In the genomic region with DNA sequence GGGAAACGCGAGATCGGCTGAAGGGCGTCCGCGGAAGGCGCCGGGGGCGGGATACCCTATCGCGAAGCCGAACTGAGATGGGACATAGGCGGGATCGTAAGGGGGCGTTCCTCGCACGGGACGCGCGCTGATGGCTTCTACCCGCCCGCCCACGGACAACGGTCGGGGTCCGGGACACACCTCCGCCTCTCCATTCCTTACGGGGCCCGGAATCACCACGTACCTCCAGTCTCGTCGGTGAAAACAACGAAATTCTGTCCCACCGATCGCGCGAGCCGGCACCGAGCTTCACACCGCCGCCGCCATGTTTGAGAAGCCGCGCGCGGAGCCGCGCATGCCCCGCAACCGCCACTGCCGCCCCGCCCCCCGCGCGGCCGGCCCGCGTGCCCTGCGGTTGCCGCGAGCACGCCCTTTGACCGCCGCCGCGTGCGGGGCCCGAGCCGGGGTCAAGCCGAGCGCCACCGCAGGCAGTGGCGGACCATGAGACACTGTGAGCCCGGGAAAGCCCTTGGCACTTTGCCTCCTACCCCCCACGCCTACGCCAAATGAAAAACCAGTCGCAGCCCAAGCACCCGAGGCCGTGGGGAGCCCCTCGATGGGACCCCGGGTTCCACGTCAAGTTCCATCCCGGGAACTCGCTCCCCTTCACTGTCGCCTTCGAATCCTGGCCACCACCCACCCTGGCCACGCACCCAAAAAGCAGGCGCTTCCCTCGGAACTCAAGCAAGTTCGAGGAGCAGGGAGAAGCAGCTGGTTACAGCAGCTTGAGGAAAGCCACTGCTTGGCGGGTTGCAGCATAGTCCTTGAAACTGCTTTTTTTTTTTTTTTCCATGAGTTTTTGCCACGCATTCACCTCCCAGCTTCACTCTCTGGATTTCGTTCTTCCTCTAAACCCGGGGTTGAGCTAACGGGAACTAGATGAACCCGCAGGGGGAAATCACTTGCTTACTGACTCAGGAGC, we compare ENCODE assay signal across 1 cellular context.
TF ChIP-seq lines count a peak whose summit lies in the region.

A gene (minus strand): TSS at position 320 of the 961 bp plus-strand sequence. CDS start 20,617 bp downstream, outside the sequence.

TF ChIP-seq in HepG2, 621 proteins besides CTCF, POLR2A, EP300 and RAD21 (continued from another document and continues in another):
- TF ChIP-seq CENPT (CRISPR knock-in tag; IDR thresholded peaks at IDR 0.05; ENCODE audit: low read depth) (no peak), SCMH1 (CRISPR knock-in tag; IDR thresholded peaks at IDR 0.05; ENCODE audit: borderline replicate concordance) (no peak), HNRNPH1 (optimal IDR thresholded peaks at IDR 0.05; ENCODE audit: low read depth, low read length) (no peak), GATA4 (IDR thresholded peaks at IDR 0.05; ENCODE audit: borderline replicate concordance, low read depth) (no peak), PRMT3 (CRISPR knock-in tag; IDR thresholded peaks at IDR 0.05; ENCODE audit: borderline replicate concordance, low read depth) (peak; percentile 49; the same call in 1 of the 2 replicates), KLF15 (CRISPR knock-in tag; IDR thresholded peaks at IDR 0.05; ENCODE audit: borderline replicate concordance) (no peak), DMAP1 (CRISPR knock-in tag; IDR thresholded peaks at IDR 0.05) (no peak), PAF1 (CRISPR knock-in tag; IDR thresholded peaks at IDR 0.05) (no peak), SMARCC2 (IDR thresholded peaks at IDR 0.05) (no peak), ZNF724P (CRISPR knock-in tag; IDR thresholded peaks at IDR 0.05; ENCODE audit: borderline replicate concordance) (peak; percentile 29; the same call in 1 of the 2 replicates), ZNF891 (CRISPR knock-in tag; IDR thresholded peaks at IDR 0.05) (no peak), ZNF432 (CRISPR knock-in tag; IDR thresholded peaks at IDR 0.05; ENCODE audit: borderline replicate concordance) (no peak), ZNF569 (CRISPR knock-in tag; IDR thresholded peaks at IDR 0.05; ENCODE audit: borderline replicate concordance) (no peak), PHF21A (CRISPR knock-in tag; IDR thresholded peaks at IDR 0.05) (no peak), MAFF (IDR thresholded peaks at IDR 0.05; ENCODE audit: low read depth, low read length) (no peak), ZBTB1 (CRISPR knock-in tag; IDR thresholded peaks at IDR 0.05; ENCODE audit: borderline replicate concordance) (0 out of 2 replicates have a peak, but pooled peaks have one; percentile 61), ZNF33B (CRISPR knock-in tag; IDR thresholded peaks at IDR 0.05) (no peak), CBX1 (IDR thresholded peaks at IDR 0.05; ENCODE audit: low read depth) (no peak), SAP130 (CRISPR knock-in tag; IDR thresholded peaks at IDR 0.05; ENCODE audit: low read depth) (peak; percentile 6; the same call in 1 of the 2 replicates), ZNF841 (CRISPR knock-in tag; IDR thresholded peaks at IDR 0.05; ENCODE audit: borderline replicate concordance) (peak; percentile 56; the same call in 1 of the 2 replicates), ZNF564 (CRISPR knock-in tag; IDR thresholded peaks at IDR 0.05) (peak; percentile 54; the same call in 1 of the 2 replicates), FOXO1 (CRISPR knock-in tag; IDR thresholded peaks at IDR 0.05) (no peak), MTF1 (CRISPR knock-in tag; IDR thresholded peaks at IDR 0.05) (no peak), ZNF343 (CRISPR knock-in tag; IDR thresholded peaks at IDR 0.05) (0 out of 2 replicates have a peak, but pooled peaks have one; percentile 47), YEATS4 (CRISPR knock-in tag; IDR thresholded peaks at IDR 0.05; ENCODE audit: borderline replicate concordance) (peak; percentile 53; the same call in 1 of the 2 replicates), JUN (CRISPR knock-in tag; IDR thresholded peaks at IDR 0.05) (no peak), ZNF510 (CRISPR knock-in tag; IDR thresholded peaks at IDR 0.05; ENCODE audit: low read depth) (no peak), NFKBIZ (CRISPR knock-in tag; IDR thresholded peaks at IDR 0.05) (no peak), XBP1 (CRISPR knock-in tag; IDR thresholded peaks at IDR 0.05) (no peak), NR2F6 (IDR thresholded peaks at IDR 0.05) (no peak), NR2F6 (CRISPR knock-in tag; IDR thresholded peaks at IDR 0.05) (0 out of 2 replicates have a peak, but pooled peaks have one; percentile 36), MAFG (CRISPR knock-in tag; IDR thresholded peaks at IDR 0.05) (no peak), AKAP8 (CRISPR knock-in tag; IDR thresholded peaks at IDR 0.05) (no peak), ZNF234 (CRISPR knock-in tag; conservative IDR thresholded peaks at IDR 0.05) (0 out of 2 replicates have a peak, but pooled peaks have one; percentile 12), ZNF775 (CRISPR knock-in tag; IDR thresholded peaks at IDR 0.05; ENCODE audit: borderline replicate concordance) (no peak), ZFP62 (CRISPR knock-in tag; IDR thresholded peaks at IDR 0.05) (no peak), IKZF4 (CRISPR knock-in tag; IDR thresholded peaks at IDR 0.05; ENCODE audit: borderline replicate concordance, low read depth, not compliant biosample characterization) (no peak)
- TF ChIP-seq, protein P1, sequence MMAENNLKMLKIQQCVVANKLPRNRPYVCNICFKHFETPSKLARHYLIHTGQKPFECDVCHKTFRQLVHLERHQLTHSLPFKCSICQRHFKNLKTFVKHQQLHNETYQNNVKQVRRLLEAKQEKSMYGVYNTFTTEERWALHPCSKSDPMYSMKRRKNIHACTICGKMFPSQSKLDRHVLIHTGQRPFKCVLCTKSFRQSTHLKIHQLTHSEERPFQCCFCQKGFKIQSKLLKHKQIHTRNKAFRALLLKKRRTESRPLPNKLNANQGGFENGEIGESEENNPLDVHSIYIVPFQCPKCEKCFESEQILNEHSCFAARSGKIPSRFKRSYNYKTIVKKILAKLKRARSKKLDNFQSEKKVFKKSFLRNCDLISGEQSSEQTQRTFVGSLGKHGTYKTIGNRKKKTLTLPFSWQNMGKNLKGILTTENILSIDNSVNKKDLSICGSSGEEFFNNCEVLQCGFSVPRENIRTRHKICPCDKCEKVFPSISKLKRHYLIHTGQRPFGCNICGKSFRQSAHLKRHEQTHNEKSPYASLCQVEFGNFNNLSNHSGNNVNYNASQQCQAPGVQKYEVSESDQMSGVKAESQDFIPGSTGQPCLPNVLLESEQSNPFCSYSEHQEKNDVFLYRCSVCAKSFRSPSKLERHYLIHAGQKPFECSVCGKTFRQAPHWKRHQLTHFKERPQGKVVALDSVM (CRISPR knock-in tag; IDR thresholded peaks at IDR 0.05): 0 out of 2 replicates have a peak, but pooled peaks have one; percentile 16
- TF ChIP-seq, protein P2, sequence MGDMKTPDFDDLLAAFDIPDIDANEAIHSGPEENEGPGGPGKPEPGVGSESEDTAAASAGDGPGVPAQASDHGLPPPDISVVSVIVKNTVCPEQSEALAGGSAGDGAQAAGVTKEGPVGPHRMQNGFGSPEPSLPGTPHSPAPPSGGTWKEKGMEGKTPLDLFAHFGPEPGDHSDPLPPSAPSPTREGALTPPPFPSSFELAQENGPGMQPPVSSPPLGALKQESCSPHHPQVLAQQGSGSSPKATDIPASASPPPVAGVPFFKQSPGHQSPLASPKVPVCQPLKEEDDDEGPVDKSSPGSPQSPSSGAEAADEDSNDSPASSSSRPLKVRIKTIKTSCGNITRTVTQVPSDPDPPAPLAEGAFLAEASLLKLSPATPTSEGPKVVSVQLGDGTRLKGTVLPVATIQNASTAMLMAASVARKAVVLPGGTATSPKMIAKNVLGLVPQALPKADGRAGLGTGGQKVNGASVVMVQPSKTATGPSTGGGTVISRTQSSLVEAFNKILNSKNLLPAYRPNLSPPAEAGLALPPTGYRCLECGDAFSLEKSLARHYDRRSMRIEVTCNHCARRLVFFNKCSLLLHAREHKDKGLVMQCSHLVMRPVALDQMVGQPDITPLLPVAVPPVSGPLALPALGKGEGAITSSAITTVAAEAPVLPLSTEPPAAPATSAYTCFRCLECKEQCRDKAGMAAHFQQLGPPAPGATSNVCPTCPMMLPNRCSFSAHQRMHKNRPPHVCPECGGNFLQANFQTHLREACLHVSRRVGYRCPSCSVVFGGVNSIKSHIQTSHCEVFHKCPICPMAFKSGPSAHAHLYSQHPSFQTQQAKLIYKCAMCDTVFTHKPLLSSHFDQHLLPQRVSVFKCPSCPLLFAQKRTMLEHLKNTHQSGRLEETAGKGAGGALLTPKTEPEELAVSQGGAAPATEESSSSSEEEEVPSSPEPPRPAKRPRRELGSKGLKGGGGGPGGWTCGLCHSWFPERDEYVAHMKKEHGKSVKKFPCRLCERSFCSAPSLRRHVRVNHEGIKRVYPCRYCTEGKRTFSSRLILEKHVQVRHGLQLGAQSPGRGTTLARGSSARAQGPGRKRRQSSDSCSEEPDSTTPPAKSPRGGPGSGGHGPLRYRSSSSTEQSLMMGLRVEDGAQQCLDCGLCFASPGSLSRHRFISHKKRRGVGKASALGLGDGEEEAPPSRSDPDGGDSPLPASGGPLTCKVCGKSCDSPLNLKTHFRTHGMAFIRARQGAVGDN (CRISPR knock-in tag; IDR thresholded peaks at IDR 0.05): peak; percentile 86
- TF ChIP-seq, protein P3, sequence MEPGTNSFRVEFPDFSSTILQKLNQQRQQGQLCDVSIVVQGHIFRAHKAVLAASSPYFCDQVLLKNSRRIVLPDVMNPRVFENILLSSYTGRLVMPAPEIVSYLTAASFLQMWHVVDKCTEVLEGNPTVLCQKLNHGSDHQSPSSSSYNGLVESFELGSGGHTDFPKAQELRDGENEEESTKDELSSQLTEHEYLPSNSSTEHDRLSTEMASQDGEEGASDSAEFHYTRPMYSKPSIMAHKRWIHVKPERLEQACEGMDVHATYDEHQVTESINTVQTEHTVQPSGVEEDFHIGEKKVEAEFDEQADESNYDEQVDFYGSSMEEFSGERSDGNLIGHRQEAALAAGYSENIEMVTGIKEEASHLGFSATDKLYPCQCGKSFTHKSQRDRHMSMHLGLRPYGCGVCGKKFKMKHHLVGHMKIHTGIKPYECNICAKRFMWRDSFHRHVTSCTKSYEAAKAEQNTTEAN (CRISPR knock-in tag; conservative IDR thresholded peaks at IDR 0.05): 0 out of 2 replicates have a peak, but pooled peaks have one; percentile 51
- TF ChIP-seq, protein P4, sequence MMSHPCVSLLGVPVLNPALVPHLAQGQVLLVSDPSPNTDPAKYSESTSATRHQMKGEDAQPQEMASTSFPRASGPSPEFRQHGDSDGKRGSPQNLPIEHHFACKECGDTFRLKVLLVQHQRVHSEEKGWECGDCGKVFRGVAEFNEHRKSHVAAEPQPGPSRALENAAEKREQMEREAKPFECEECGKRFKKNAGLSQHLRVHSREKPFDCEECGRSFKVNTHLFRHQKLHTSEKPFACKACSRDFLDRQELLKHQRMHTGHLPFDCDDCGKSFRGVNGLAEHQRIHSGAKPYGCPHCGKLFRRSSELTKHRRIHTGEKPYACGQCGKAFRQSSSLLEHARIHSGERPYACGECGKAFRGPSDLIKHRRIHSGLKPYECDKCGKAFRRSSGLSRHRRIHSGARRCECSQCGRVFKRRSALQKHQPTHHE (CRISPR knock-in tag; IDR thresholded peaks at IDR 0.05; ENCODE audit: borderline replicate concordance): no peak
- TF ChIP-seq, protein P5, sequence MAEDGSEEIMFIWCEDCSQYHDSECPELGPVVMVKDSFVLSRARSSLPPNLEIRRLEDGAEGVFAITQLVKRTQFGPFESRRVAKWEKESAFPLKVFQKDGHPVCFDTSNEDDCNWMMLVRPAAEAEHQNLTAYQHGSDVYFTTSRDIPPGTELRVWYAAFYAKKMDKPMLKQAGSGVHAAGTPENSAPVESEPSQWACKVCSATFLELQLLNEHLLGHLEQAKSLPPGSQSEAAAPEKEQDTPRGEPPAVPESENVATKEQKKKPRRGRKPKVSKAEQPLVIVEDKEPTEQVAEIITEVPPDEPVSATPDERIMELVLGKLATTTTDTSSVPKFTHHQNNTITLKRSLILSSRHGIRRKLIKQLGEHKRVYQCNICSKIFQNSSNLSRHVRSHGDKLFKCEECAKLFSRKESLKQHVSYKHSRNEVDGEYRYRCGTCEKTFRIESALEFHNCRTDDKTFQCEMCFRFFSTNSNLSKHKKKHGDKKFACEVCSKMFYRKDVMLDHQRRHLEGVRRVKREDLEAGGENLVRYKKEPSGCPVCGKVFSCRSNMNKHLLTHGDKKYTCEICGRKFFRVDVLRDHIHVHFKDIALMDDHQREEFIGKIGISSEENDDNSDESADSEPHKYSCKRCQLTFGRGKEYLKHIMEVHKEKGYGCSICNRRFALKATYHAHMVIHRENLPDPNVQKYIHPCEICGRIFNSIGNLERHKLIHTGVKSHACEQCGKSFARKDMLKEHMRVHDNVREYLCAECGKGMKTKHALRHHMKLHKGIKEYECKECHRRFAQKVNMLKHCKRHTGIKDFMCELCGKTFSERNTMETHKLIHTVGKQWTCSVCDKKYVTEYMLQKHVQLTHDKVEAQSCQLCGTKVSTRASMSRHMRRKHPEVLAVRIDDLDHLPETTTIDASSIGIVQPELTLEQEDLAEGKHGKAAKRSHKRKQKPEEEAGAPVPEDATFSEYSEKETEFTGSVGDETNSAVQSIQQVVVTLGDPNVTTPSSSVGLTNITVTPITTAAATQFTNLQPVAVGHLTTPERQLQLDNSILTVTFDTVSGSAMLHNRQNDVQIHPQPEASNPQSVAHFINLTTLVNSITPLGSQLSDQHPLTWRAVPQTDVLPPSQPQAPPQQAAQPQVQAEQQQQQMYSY (CRISPR knock-in tag; IDR thresholded peaks at IDR 0.05): 0 out of 2 replicates have a peak, but pooled peaks have one; percentile 10
- TF ChIP-seq, protein P6, sequence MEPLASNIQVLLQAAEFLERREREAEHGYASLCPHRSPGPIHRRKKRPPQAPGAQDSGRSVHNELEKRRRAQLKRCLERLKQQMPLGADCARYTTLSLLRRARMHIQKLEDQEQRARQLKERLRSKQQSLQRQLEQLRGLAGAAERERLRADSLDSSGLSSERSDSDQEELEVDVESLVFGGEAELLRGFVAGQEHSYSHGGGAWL (CRISPR knock-in tag; IDR thresholded peaks at IDR 0.05): peak; percentile 40; the same call in 1 of the 2 replicates
- TF ChIP-seq, protein P7, sequence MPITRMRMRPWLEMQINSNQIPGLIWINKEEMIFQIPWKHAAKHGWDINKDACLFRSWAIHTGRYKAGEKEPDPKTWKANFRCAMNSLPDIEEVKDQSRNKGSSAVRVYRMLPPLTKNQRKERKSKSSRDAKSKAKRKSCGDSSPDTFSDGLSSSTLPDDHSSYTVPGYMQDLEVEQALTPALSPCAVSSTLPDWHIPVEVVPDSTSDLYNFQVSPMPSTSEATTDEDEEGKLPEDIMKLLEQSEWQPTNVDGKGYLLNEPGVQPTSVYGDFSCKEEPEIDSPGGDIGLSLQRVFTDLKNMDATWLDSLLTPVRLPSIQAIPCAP (CRISPR knock-in tag; IDR thresholded peaks at IDR 0.05; ENCODE audit: low read depth): no peak
- TF ChIP-seq, protein P8, sequence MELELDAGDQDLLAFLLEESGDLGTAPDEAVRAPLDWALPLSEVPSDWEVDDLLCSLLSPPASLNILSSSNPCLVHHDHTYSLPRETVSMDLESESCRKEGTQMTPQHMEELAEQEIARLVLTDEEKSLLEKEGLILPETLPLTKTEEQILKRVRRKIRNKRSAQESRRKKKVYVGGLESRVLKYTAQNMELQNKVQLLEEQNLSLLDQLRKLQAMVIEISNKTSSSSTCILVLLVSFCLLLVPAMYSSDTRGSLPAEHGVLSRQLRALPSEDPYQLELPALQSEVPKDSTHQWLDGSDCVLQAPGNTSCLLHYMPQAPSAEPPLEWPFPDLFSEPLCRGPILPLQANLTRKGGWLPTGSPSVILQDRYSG (CRISPR knock-in tag; IDR thresholded peaks at IDR 0.05): peak; percentile 70; the same call in 1 of the 2 replicates
